ENCODE assay signal across 1 cellular context in genomic region chr11:68043349-68044144, GRCh38.
TF ChIP-seq lines count a peak whose summit lies in the region.

No MANE protein-coding gene starts in this region.

TF ChIP-seq in K562, 482 proteins besides CTCF, POLR2A, EP300 and RAD21 (continued from another document):
- TF ChIP-seq MTA1 (IDR thresholded peaks at IDR 0.05; ENCODE audit: borderline replicate concordance) (0 out of 2 replicates have a peak, but pooled peaks have one; percentile 36), ZNF436 (CRISPR knock-in tag; IDR thresholded peaks at IDR 0.05) (no peak), EGR1 (conservative IDR thresholded peaks at IDR 0.05) (peak; percentile 43; the same call in 1 of the 2 replicates), ZBTB26 (CRISPR knock-in tag; IDR thresholded peaks at IDR 0.05) (no peak), RBM39 (optimal IDR thresholded peaks at IDR 0.05; ENCODE audit: low read depth, low read length) (no peak)
- TF ChIP-seq, protein P1, sequence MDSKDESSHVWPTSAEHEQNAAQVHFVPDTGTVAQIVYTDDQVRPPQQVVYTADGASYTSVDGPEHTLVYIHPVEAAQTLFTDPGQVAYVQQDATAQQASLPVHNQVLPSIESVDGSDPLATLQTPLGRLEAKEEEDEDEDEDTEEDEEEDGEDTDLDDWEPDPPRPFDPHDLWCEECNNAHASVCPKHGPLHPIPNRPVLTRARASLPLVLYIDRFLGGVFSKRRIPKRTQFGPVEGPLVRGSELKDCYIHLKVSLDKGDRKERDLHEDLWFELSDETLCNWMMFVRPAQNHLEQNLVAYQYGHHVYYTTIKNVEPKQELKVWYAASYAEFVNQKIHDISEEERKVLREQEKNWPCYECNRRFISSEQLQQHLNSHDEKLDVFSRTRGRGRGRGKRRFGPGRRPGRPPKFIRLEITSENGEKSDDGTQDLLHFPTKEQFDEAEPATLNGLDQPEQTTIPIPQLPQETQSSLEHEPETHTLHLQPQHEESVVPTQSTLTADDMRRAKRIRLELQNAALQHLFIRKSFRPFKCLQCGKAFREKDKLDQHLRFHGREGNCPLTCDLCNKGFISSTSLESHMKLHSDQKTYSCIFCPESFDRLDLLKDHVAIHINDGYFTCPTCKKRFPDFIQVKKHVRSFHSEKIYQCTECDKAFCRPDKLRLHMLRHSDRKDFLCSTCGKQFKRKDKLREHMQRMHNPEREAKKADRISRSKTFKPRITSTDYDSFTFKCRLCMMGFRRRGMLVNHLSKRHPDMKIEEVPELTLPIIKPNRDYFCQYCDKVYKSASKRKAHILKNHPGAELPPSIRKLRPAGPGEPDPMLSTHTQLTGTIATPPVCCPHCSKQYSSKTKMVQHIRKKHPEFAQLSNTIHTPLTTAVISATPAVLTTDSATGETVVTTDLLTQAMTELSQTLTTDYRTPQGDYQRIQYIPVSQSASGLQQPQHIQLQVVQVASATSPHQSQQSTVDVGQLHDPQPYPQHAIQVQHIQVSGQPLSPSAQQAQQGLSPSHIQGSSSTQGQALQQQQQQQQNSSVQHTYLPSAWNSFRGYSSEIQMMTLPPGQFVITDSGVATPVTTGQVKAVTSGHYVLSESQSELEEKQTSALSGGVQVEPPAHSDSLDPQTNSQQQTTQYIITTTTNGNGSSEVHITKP (IDR thresholded peaks at IDR 0.05; ENCODE audit: partially characterized antibody) = peak; percentile 62
